ENCODE assay signal across 11 cellular contexts in genomic region chr15:98943609-98944111, GRCh38.
DNase-seq lines count a peak whose midpoint lies in the region; ATAC-seq and TF ChIP-seq lines count a peak whose summit lies in the region.
"Had no signal": no experiment of that assay in that cellular context is flagged by ENCODE, and none has a peak within 500 bp of the region (broad histone marks: within the 10 kb centered on the region; RNA-seq: fewer than 3 reads in every experiment).

No MANE protein-coding gene starts in this region.

- DNase-seq in G401 (ENCODE audit: low spot score), result peak; percentile 27
- DNase-seq in body of pancreas, result peak in 2 of 4 donors; percentile 42 to 51
- peak; percentile 66 for DNase-seq in iris pigment epithelial cell (ENCODE audit: low read depth)
- DNase-seq in sciatic nerve (ENCODE audit: low spot score), result no peak
- no peak for DNase-seq in SKM-1 (lab: John Stamatoyannopoulos, UW; ENCODE audit: unreplicated experiment)
- no peak for DNase-seq in putamen (ENCODE audit: low spot score)
- DNase-seq: amniotic stem cell; CD8-positive, alpha-beta T cell; T-cell had no signal

- no peaks in the 10 kb centered on the region for H3K27me3 ChIP-seq in body of pancreas

- TF ChIP-seq POLR2A in body of pancreas (IDR thresholded peaks at IDR 0.05), result no peak

- peak overlapping the region in 2 of 4 donors; percentile 21 to 45 for H3K27ac ChIP-seq in body of pancreas

- peaks cover 0 to 9% of the 10 kb centered on the region in 2 donors for H3K36me3 ChIP-seq in body of pancreas (replicated peaks in 1 of 2; ENCODE audit: insufficient read depth in 1 of 2, low read depth in 2 of 2)

- in situ Hi-C loops in G401 (cut with HindIII; ENCODE audit: low sequenced_read_pairs), result no loop called here

- intact Hi-C loops in body of pancreas (cut with DNase I), result no loop called here
- intact Hi-C loops in sciatic nerve (cut with DNase I), result loop anchor here (2.0 kb wide), 1 partner anchor 75 kb away; no protein-coding TSS in a partner anchor

- H3K4me3 ChIP-seq in body of pancreas, result no peak overlapping the region

- 37 to 44% methylated on average over 6 of the region's 6 CpGs for WGBS in body of pancreas, 2 donors

- peak; percentile 37 for ATAC-seq in body of pancreas
- ATAC-seq in sciatic nerve, result peak; percentile 73
- ATAC-seq in HG02678 (IDR thresholded peaks at IDR 0.05; ENCODE audit: unreplicated experiment), result no peak
- ATAC-seq in GM18861 (IDR thresholded peaks at IDR 0.05; ENCODE audit: unreplicated experiment), result no peak
- ATAC-seq: CD8-positive, alpha-beta T cell; T-cell had no signal

- no peaks in the 10 kb centered on the region for H3K9me3 ChIP-seq in body of pancreas

- H3K4me1 ChIP-seq in body of pancreas, result peaks cover 60% of the 10 kb centered on the region

- no peak for TF ChIP-seq CTCF in body of pancreas (IDR thresholded peaks at IDR 0.05)

Comparison
In these comparisons a context has a peak if more than half of its experiments do, and no peak if none do; other contexts are left out.
1. DNase-seq: peak in G401 (single experiment) and iris pigment epithelial cell (single experiment); none in sciatic nerve (single experiment), SKM-1 (single experiment) and putamen (single experiment).
2. ATAC-seq: peak in body of pancreas (single experiment) and sciatic nerve (single experiment); none in HG02678 (single experiment) and GM18861 (single experiment).